Comparison of ENCODE assay signal across 1 cellular context in genomic region chr7:156684251-156684650, GRCh38.
TF ChIP-seq lines count a peak whose summit lies in the region.

No MANE protein-coding gene starts in this region.

TF ChIP-seq in WTC11, 78 proteins besides CTCF, POLR2A, EP300 and RAD21 (continued from another document):
- TF ChIP-seq ZNF512 (CRISPR knock-in tag; IDR thresholded peaks at IDR 0.05; ENCODE audit: borderline replicate concordance), result no peak
- TF ChIP-seq ZNF263 (CRISPR knock-in tag; IDR thresholded peaks at IDR 0.05; ENCODE audit: low read depth), result no peak
- no peak for TF ChIP-seq FOXK1 (CRISPR knock-in tag; IDR thresholded peaks at IDR 0.05)
- no peak for TF ChIP-seq ZNF396 (CRISPR knock-in tag; IDR thresholded peaks at IDR 0.05; ENCODE audit: borderline replicate concordance)
- no peak for TF ChIP-seq ARID4B (CRISPR knock-in tag; IDR thresholded peaks at IDR 0.05; ENCODE audit: borderline replicate concordance)
